23 cellular contexts compared by ENCODE assay signal in genomic region chr19:5117421-5117820, GRCh38.
"Had no signal": no experiment of that assay in that cellular context is flagged by ENCODE, and none has a peak within 500 bp of the region (broad histone marks: within the 10 kb centered on the region; RNA-seq: fewer than 3 reads in every experiment).

No MANE protein-coding gene starts in this region.

- H3K27me3 ChIP-seq: heart right ventricle, stomach, suprapubic skin, tibial nerve had no signal

- H3K27me3 Mint-ChIP-seq: activated CD4-positive, alpha-beta T cell treated with anti-CD3 and anti-CD28 coated beads, Interleukin-2, amount 10 ng/mL, durations not matched to agents 7 days and 5 days; activated CD8-positive, alpha-beta memory T cell treated with anti-CD3 and anti-CD28 coated beads, Interleukin-2, amount 10 ng/mL, durations not matched to agents 7 days and 5 days; activated CD8-positive, alpha-beta T cell treated with anti-CD3 and anti-CD28 coated beads for 36 hours; activated naive CD8-positive, alpha-beta T cell treated with anti-CD3 and anti-CD28 coated beads, Interleukin-2, amount 10 ng/mL, durations not matched to agents 7 days and 5 days; dendritic cell treated with granulocyte-macrophage colony-stimulating factor and Interleukin-4, amounts not matched to agents 40 ng/mL and 50 ng/mL, for 4 days had no signal

- H3K36me3 Mint-ChIP-seq: activated CD8-positive, alpha-beta memory T cell treated with anti-CD3 and anti-CD28 coated beads, Interleukin-2, amount 10 ng/mL, durations not matched to agents 7 days and 5 days had no signal

- H3K27ac Mint-ChIP-seq: activated CD4-positive, alpha-beta T cell treated with anti-CD3 and anti-CD28 coated beads, Interleukin-2, amount 10 ng/mL, durations not matched to agents 7 days and 5 days; activated CD8-positive, alpha-beta memory T cell treated with anti-CD3 and anti-CD28 coated beads, Interleukin-2, amount 10 ng/mL, durations not matched to agents 7 days and 5 days; activated CD8-positive, alpha-beta T cell treated with anti-CD3 and anti-CD28 coated beads for 36 hours; activated naive CD8-positive, alpha-beta T cell treated with anti-CD3 and anti-CD28 coated beads, Interleukin-2, amount 10 ng/mL, durations not matched to agents 7 days and 5 days; dendritic cell treated with granulocyte-macrophage colony-stimulating factor and Interleukin-4, amounts not matched to agents 40 ng/mL and 50 ng/mL, for 4 days had no signal

- H3K4me3 Mint-ChIP-seq: activated CD4-positive, alpha-beta T cell treated with anti-CD3 and anti-CD28 coated beads, Interleukin-2, amount 10 ng/mL, durations not matched to agents 7 days and 5 days; activated CD8-positive, alpha-beta memory T cell treated with anti-CD3 and anti-CD28 coated beads, Interleukin-2, amount 10 ng/mL, durations not matched to agents 7 days and 5 days; activated CD8-positive, alpha-beta T cell treated with anti-CD3 and anti-CD28 coated beads for 36 hours; activated naive CD8-positive, alpha-beta T cell treated with anti-CD3 and anti-CD28 coated beads, Interleukin-2, amount 10 ng/mL, durations not matched to agents 7 days and 5 days; dendritic cell treated with granulocyte-macrophage colony-stimulating factor and Interleukin-4, amounts not matched to agents 40 ng/mL and 50 ng/mL, for 4 days; stimulated activated effector memory CD8-positive, alpha-beta T cell treated with anti-CD3 and anti-CD28 coated beads, Interleukin-12 subunit alpha, Interleukin-12 subunit beta, amount 100 ng/mL, for 72 hours had no signal

- DNase-seq: activated CD4-positive, alpha-beta T cell treated with anti-CD3 and anti-CD28 coated beads, Interleukin-2, amount 10 ng/mL, durations not matched to agents 7 days and 5 days; activated CD4-positive, CD25-positive, alpha-beta regulatory T cell treated with anti-CD3 and anti-CD28 coated beads, Interleukin-2, amount 50 U/mL, for 72 hours; activated CD8-positive, alpha-beta memory T cell treated with anti-CD3 and anti-CD28 coated beads, Interleukin-2, amount 10 ng/mL, durations not matched to agents 7 days and 5 days; activated CD8-positive, alpha-beta T cell treated with anti-CD3 and anti-CD28 coated beads for 36 hours; activated naive CD4-positive, alpha-beta T cell treated with Interleukin-2 at 50 U/mL for 16 hours; activated naive CD8-positive, alpha-beta T cell treated with anti-CD3 and anti-CD28 coated beads, Interleukin-2, amount 10 ng/mL, durations not matched to agents 7 days and 5 days; amniotic stem cell; effector CD4-positive, alpha-beta T cell; erythroblast; foreskin fibroblast; heart right ventricle; kidney; lower lobe of right lung; mesendoderm; mucosa of descending colon; occipital lobe; small intestine; stimulated activated CD4-positive, alpha-beta T cell treated with anti-CD3 and anti-CD28 coated beads, Interleukin-2, amount 100 ng/mL, for 24 hours; stomach had no signal

- H3K4me1 ChIP-seq: lower lobe of right lung, suprapubic skin had no signal

- H3K27ac ChIP-seq: heart right ventricle, lower lobe of right lung, stomach, suprapubic skin, tibial nerve had no signal

- ATAC-seq: activated CD8-positive, alpha-beta memory T cell treated with anti-CD3 and anti-CD28 coated beads, Interleukin-2, amount 10 ng/mL, durations not matched to agents 7 days and 5 days; activated CD8-positive, alpha-beta T cell treated with anti-CD3 and anti-CD28 coated beads for 36 hours; heart right ventricle; lower lobe of right lung; mucosa of descending colon; stimulated activated effector memory CD8-positive, alpha-beta T cell treated with anti-CD3 and anti-CD28 coated beads, Interleukin-12 subunit alpha, Interleukin-12 subunit beta, amount 100 ng/mL, for 72 hours had no signal

- H3K9me3 Mint-ChIP-seq: activated naive CD8-positive, alpha-beta T cell treated with anti-CD3 and anti-CD28 coated beads, Interleukin-2, amount 10 ng/mL, durations not matched to agents 7 days and 5 days had no signal

- H3K4me3 ChIP-seq: heart right ventricle, lower lobe of right lung, mucosa of descending colon, stomach, suprapubic skin, tibial nerve had no signal

- H3K9me3 ChIP-seq: lower lobe of right lung, mucosa of descending colon, stomach, suprapubic skin had no signal
